24 cellular contexts compared by ENCODE assay signal in the genomic region with DNA sequence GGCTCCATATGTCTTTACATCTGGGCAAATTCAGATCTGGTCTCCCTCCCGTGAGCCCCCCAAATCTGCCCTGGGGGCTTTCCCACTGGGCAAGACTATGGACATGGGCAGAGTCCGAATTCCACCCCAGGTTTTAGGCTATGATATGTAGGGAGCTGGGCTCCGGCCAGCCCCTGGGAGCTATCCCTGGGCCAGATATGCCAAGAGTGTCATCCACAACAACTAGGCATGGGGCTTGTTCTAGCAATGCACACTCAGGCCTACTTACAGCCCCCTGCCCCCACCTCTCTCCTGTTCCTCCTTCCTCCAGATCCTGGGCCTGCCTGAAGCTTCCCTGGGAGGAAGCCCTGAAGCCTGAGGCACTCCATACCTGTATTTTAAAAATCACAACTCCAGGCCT. TPM values are rescaled to one million over a fixed set of nuclear protein-coding genes. Genes with fewer than 3 reads are reported as not detected.
DNase-seq lines count a peak whose midpoint lies in the region; ATAC-seq and TF ChIP-seq lines count a peak whose summit lies in the region.
"Had no signal": no experiment of that assay in that cellular context is flagged by ENCODE, and none has a peak within 500 bp of the region (broad histone marks: within the 10 kb centered on the region; RNA-seq: fewer than 3 reads in every experiment).

No MANE protein-coding gene starts in this region.

- in situ Hi-C loops in GM13976 (cut with MboI; ENCODE audit: low sequenced_read_pairs, unreplicated experiment), result no loop called here

- peak overlapping the region in 9 of 11 experiments; percentile 1 to 53 (median 25); a peak in 11 of 22 replicates for H3K9ac ChIP-seq in BLaER1 treated with 17β-estradiol and CSF1 and Interleukin-3, amounts not matched to agents 10 nM and 100 nM
- H3K9ac ChIP-seq: SK-N-SH had no signal

- ATAC-seq in activated CD4-positive, alpha-beta T cell treated with anti-CD3 and anti-CD28 coated beads for 36 hours, result no peak
- peak; percentile 27 for ATAC-seq in Right ventricle myocardium superior (ENCODE audit: poor library complexity)
- no peak for ATAC-seq in HG02870 (IDR thresholded peaks at IDR 0.05; ENCODE audit: unreplicated experiment)
- ATAC-seq: CD8-positive, alpha-beta T cell; naive thymus-derived CD4-positive, alpha-beta T cell; pancreas; right lobe of liver had no signal

- no peaks in the 10 kb centered on the region for H3K27me3 Mint-ChIP-seq in activated CD4-positive, alpha-beta T cell treated with anti-CD3 and anti-CD28 coated beads for 36 hours
- peaks cover 12% of the 10 kb centered on the region for H3K27me3 Mint-ChIP-seq in neural crest cell (ENCODE audit: low read depth)

- no peaks in the 10 kb centered on the region for H3K36me3 ChIP-seq in BLaER1 treated with 17β-estradiol and CSF1 and Interleukin-3, amounts not matched to agents 10 nM and 100 nM
- H3K36me3 ChIP-seq: pancreas, right lobe of liver had no signal

- POLR2A ChIA-PET in activated CD4-positive, alpha-beta T cell treated with anti-CD3 and anti-CD28 coated beads for 36 hours (lab: Charles Lee), result interaction anchor here (1.2 kb wide), 1 partner anchor 96 kb away, joined by 5 read pairs; no protein-coding TSS in a partner anchor

- no peaks in the 10 kb centered on the region for H3K36me3 Mint-ChIP-seq in activated CD4-positive, alpha-beta T cell treated with anti-CD3 and anti-CD28 coated beads for 36 hours (ENCODE audit: low read depth)
- H3K36me3 Mint-ChIP-seq in neural crest cell (ENCODE audit: low read depth), result no peaks in the 10 kb centered on the region
- H3K36me3 Mint-ChIP-seq: activated naive CD8-positive, alpha-beta T cell treated with anti-CD3 and anti-CD28 coated beads, Interleukin-2, amount 10 ng/mL, durations not matched to agents 7 days and 5 days; CD8-positive, alpha-beta T cell; naive thymus-derived CD4-positive, alpha-beta T cell had no signal

- no peaks in the 10 kb centered on the region for H3K9me3 ChIP-seq in BLaER1 treated with 17β-estradiol and CSF1 and Interleukin-3, amounts not matched to agents 10 nM and 100 nM (replicated peaks in 1 of 11)
- H3K9me3 ChIP-seq: pancreas, right lobe of liver, SK-N-SH had no signal

- H3K27ac ChIP-seq in BLaER1 treated with 17β-estradiol and CSF1 and Interleukin-3, amounts not matched to agents 10 nM and 100 nM, result peak overlapping the region in 9 of 11 experiments; percentile 8 to 61 (median 49); a peak in 16 of 22 replicates
- H3K27ac ChIP-seq: epithelial cell of prostate, HL-60, pancreas, right lobe of liver had no signal

- no peaks in the 10 kb centered on the region for H4K20me1 ChIP-seq in BLaER1 treated with 17β-estradiol and CSF1 and Interleukin-3, amounts not matched to agents 10 nM and 100 nM

- no peaks in the 10 kb centered on the region for H3K27me3 ChIP-seq in BLaER1 treated with 17β-estradiol and CSF1 and Interleukin-3, amounts not matched to agents 10 nM and 100 nM
- H3K27me3 ChIP-seq: pancreas, right lobe of liver had no signal

- DNase-seq in activated CD4-positive, alpha-beta T cell treated with anti-CD3 and anti-CD28 coated beads for 36 hours, result no peak
- no peak for DNase-seq in activated CD4-positive, alpha-beta T cell treated with anti-CD3 and anti-CD28 coated beads for 48 hours
- DNase-seq in Right ventricle myocardium superior (no peak), neural crest cell (ENCODE audit: low read depth, low spot score) (no peak), GM13976 (ENCODE audit: low spot score) (no peak)
- DNase-seq in activated effector memory CD4-positive, alpha-beta T cell treated with anti-CD3 and anti-CD28 coated beads, Interleukin-2, amount 50 U/mL, for 16 hours, result no peak
- DNase-seq: 8988T; activated CD4-positive, alpha-beta T cell treated with anti-CD3 and anti-CD28 coated beads for 4 hours; activated CD8-positive, alpha-beta memory T cell treated with anti-CD3 and anti-CD28 coated beads, Interleukin-2, amount 50 U/mL, for 4 hours; activated naive CD8-positive, alpha-beta T cell treated with anti-CD3 and anti-CD28 coated beads, Interleukin-2, amount 10 ng/mL, durations not matched to agents 7 days and 5 days; CD8-positive, alpha-beta T cell; cerebellar nuclear complex; naive thymus-derived CD4-positive, alpha-beta T cell; NCI-H1048; NCI-H187; pancreas; right lobe of liver; SK-N-SH; substantia nigra had no signal

- no peak for TF ChIP-seq CTCF in neural crest cell (conservative IDR thresholded peaks at IDR 0.05)
- no peak for TF ChIP-seq CTCF in GM13976 (IDR thresholded peaks at IDR 0.05; ENCODE audit: borderline replicate concordance, control extremely low read depth, extremely low read depth, insufficient read depth, missing control alignments)

- peaks cover 35 to 52% (median 45%) of the 10 kb centered on the region in 10 experiments for H3K4me1 ChIP-seq in BLaER1 treated with 17β-estradiol and CSF1 and Interleukin-3, amounts not matched to agents 10 nM and 100 nM
- H3K4me1 ChIP-seq: right lobe of liver had no signal

- CTCF ChIA-PET in activated CD4-positive, alpha-beta T cell treated with anti-CD3 and anti-CD28 coated beads for 36 hours (lab: Charles Lee), result interaction anchor here (0.7 to 14.9 kb wide), 17 partner anchors 13 to 670 kb away, joined by 3 to 447 read pairs (median 5); a partner anchor contains a TSS

- intact Hi-C loops in activated CD4-positive, alpha-beta T cell treated with anti-CD3 and anti-CD28 coated beads for 36 hours (cut with DNase I, micrococcal nuclease), result loop anchor here (2.0 to 5.0 kb wide), 3 partner anchors 76 to 191 kb away; a partner anchor contains a TSS
- intact Hi-C loops in Right ventricle myocardium superior (cut with DNase I), result loop anchor here (5.0 kb wide), 1 partner anchor 96 kb away; no protein-coding TSS in a partner anchor

- H3K4me2 ChIP-seq in BLaER1 treated with 17β-estradiol and CSF1 and Interleukin-3, amounts not matched to agents 10 nM and 100 nM, result peak overlapping the region; percentile 54 to 82 (median 74)
- H3K4me2 ChIP-seq: SK-N-SH had no signal

- H3K4me1 Mint-ChIP-seq in activated CD4-positive, alpha-beta T cell treated with anti-CD3 and anti-CD28 coated beads for 36 hours, result peaks cover 42% of the 10 kb centered on the region
- peaks cover 7% of the 10 kb centered on the region for H3K4me1 Mint-ChIP-seq in neural crest cell

- peak overlapping the region; percentile 40 for H3K4me3 Mint-ChIP-seq in activated CD4-positive, alpha-beta T cell treated with anti-CD3 and anti-CD28 coated beads for 36 hours
- H3K4me3 Mint-ChIP-seq in neural crest cell, result no peak overlapping the region
- H3K4me3 Mint-ChIP-seq: activated naive CD8-positive, alpha-beta T cell treated with anti-CD3 and anti-CD28 coated beads, Interleukin-2, amount 10 ng/mL, durations not matched to agents 7 days and 5 days; CD8-positive, alpha-beta T cell; naive thymus-derived CD4-positive, alpha-beta T cell had no signal

- H3K27ac Mint-ChIP-seq in activated CD4-positive, alpha-beta T cell treated with anti-CD3 and anti-CD28 coated beads for 36 hours, result peak overlapping the region; percentile 72
- H3K27ac Mint-ChIP-seq in neural crest cell (ENCODE audit: unreplicated experiment), result peak overlapping the region; percentile 84
- H3K27ac Mint-ChIP-seq: activated naive CD8-positive, alpha-beta T cell treated with anti-CD3 and anti-CD28 coated beads, Interleukin-2, amount 10 ng/mL, durations not matched to agents 7 days and 5 days; CD8-positive, alpha-beta T cell had no signal

- no peaks in the 10 kb centered on the region for H3K9me3 Mint-ChIP-seq in activated CD4-positive, alpha-beta T cell treated with anti-CD3 and anti-CD28 coated beads for 36 hours (ENCODE audit: low read depth)
- H3K9me3 Mint-ChIP-seq in neural crest cell, result no peaks in the 10 kb centered on the region
- H3K9me3 Mint-ChIP-seq: activated naive CD8-positive, alpha-beta T cell treated with anti-CD3 and anti-CD28 coated beads, Interleukin-2, amount 10 ng/mL, durations not matched to agents 7 days and 5 days; CD8-positive, alpha-beta T cell; naive thymus-derived CD4-positive, alpha-beta T cell had no signal

- peak overlapping the region in 1 of 10 experiments; percentile 24; a peak in 4 of 20 replicates for H3K4me3 ChIP-seq in BLaER1 treated with 17β-estradiol and CSF1 and Interleukin-3, amounts not matched to agents 10 nM and 100 nM
- H3K4me3 ChIP-seq: pancreas, right lobe of liver had no signal

RNA-seq across cellular contexts. Expression of a gene that starts 0.6 kb away (rescaled TPM):
- total RNA-seq in activated CD4-positive, alpha-beta T cell treated with anti-CD3 and anti-CD28 coated beads for 36 hours, result 1 to 10 TPM; 1.4 to 2.2 TPM
- 249 TPM for total RNA-seq in Right ventricle myocardium superior
- total RNA-seq in neural crest cell, result not detected in 2 replicates
- total RNA-seq: activated naive CD8-positive, alpha-beta T cell treated with anti-CD3 and anti-CD28 coated beads, Interleukin-2, amount 10 ng/mL, durations not matched to agents 7 days and 5 days; CD8-positive, alpha-beta T cell; H7 had no signal

RNA-seq across cellular contexts. Expression of a gene that starts 38.4 kb away (rescaled TPM):
- total RNA-seq in activated CD4-positive, alpha-beta T cell treated with anti-CD3 and anti-CD28 coated beads for 36 hours, result 10 to 100 TPM; 68.3 to 78.5 TPM
- total RNA-seq in Right ventricle myocardium superior, result 11.4 TPM
- total RNA-seq in neural crest cell, result 2.4 TPM in 2 replicates

Comparison
In these comparisons a context has a peak if more than half of its experiments do, and no peak if none do; other contexts are left out.
1. RNA of a gene that starts 0.6 kb away (total RNA-seq): 249 TPM in Right ventricle myocardium superior (single experiment); 1.4 to 2.2 TPM in activated CD4-positive, alpha-beta T cell treated with anti-CD3 and anti-CD28 coated beads for 36 hours and not detected in neural crest cell; every median in the first group is over 10 times any median in the second.